Comparison of ENCODE assay signal across 1 cellular context in genomic region chr9:74952281-74953151, GRCh38.
TF ChIP-seq lines count a peak whose summit lies in the region.

A gene with protein sequence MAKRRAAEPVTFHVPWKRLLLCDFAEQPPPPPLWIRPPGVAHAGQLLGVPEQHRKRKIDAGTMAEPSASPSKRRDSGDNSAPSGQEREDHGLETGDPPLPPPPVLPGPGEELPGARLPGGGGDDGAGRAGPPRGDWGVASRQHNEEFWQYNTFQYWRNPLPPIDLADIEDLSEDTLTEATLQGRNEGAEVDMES (minus strand): TSS chr9:74952912. CDS start chr9:74952611, 301 bp downstream.

TF ChIP-seq in HepG2, 621 proteins besides CTCF, POLR2A, EP300 and RAD21 (continued from another document and continues in another):
- TF ChIP-seq, protein P1, sequence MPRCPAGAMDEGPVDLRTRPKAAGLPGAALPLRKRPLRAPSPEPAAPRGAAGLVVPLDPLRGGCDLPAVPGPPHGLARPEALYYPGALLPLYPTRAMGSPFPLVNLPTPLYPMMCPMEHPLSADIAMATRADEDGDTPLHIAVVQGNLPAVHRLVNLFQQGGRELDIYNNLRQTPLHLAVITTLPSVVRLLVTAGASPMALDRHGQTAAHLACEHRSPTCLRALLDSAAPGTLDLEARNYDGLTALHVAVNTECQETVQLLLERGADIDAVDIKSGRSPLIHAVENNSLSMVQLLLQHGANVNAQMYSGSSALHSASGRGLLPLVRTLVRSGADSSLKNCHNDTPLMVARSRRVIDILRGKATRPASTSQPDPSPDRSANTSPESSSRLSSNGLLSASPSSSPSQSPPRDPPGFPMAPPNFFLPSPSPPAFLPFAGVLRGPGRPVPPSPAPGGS (CRISPR knock-in tag; IDR thresholded peaks at IDR 0.05) = peak; percentile 77; the same call in 1 of the 2 replicates
- TF ChIP-seq ZNF501 (CRISPR knock-in tag; IDR thresholded peaks at IDR 0.05) (peak; percentile 90), SRSF4 (IDR thresholded peaks at IDR 0.05; ENCODE audit: low read depth, low read length, poor library complexity, severe bottlenecking) (no peak), ZNF232 (CRISPR knock-in tag; IDR thresholded peaks at IDR 0.05; ENCODE audit: borderline replicate concordance) (no peak), ZNF556 (CRISPR knock-in tag; IDR thresholded peaks at IDR 0.05; ENCODE audit: borderline replicate concordance) (peak; percentile 80; the same call in 1 of the 2 replicates), ZNF777 (CRISPR knock-in tag; IDR thresholded peaks at IDR 0.05) (peak; percentile 78), TARDBP (CRISPR knock-in tag; IDR thresholded peaks at IDR 0.05) (peak; percentile 54), RARG (CRISPR knock-in tag; IDR thresholded peaks at IDR 0.05; ENCODE audit: low read depth) (0 out of 2 replicates have a peak, but pooled peaks have one; percentile 28), POLR2AphosphoS2 (IDR thresholded peaks at IDR 0.05; ENCODE audit: low read depth, low read length) (no peak), GABPB1 (CRISPR knock-in tag; IDR thresholded peaks at IDR 0.05) (peak; percentile 95), ATM (IDR thresholded peaks at IDR 0.05; ENCODE audit: borderline replicate concordance) (no peak), YEATS4 (CRISPR knock-in tag; IDR thresholded peaks at IDR 0.05; ENCODE audit: borderline replicate concordance) (peak; percentile 92; the same call in 1 of the 2 replicates), GATAD2A (CRISPR knock-in tag; IDR thresholded peaks at IDR 0.05) (no peak), ZNF746 (CRISPR knock-in tag; IDR thresholded peaks at IDR 0.05) (peak; percentile 75), ZNF577 (CRISPR knock-in tag; IDR thresholded peaks at IDR 0.05; ENCODE audit: borderline replicate concordance, low read depth) (no peak), ZNF543 (CRISPR knock-in tag; IDR thresholded peaks at IDR 0.05) (peak; percentile 95), RBM39 (IDR thresholded peaks at IDR 0.05; ENCODE audit: low read depth, low read length, poor library complexity, severe bottlenecking) (peak; percentile 52), RBAK (CRISPR knock-in tag; IDR thresholded peaks at IDR 0.05) (no peak), SP4 (CRISPR knock-in tag; IDR thresholded peaks at IDR 0.05) (peak; percentile 65; the same call in 1 of the 2 replicates), ZFP1 (CRISPR knock-in tag; IDR thresholded peaks at IDR 0.05) (no peak), ZBTB14 (CRISPR knock-in tag; IDR thresholded peaks at IDR 0.05) (peak; percentile 97), CCDC6 (CRISPR knock-in tag; IDR thresholded peaks at IDR 0.05) (no peak; the same call in 1 of the 2 replicates), ZNF225 (CRISPR knock-in tag; IDR thresholded peaks at IDR 0.05) (peak; percentile 54), ZNF770 (CRISPR knock-in tag; IDR thresholded peaks at IDR 0.05) (peak; percentile 9; the same call in 1 of the 2 replicates), SIN3B (IDR thresholded peaks at IDR 0.05; ENCODE audit: low read length) (no peak), MYNN (CRISPR knock-in tag; IDR thresholded peaks at IDR 0.05; ENCODE audit: low read depth) (no peak), HDAC2 (CRISPR knock-in tag; IDR thresholded peaks at IDR 0.05) (no peak), ZNF263 (CRISPR knock-in tag; IDR thresholded peaks at IDR 0.05) (peak; percentile 44), NR2F2 (IDR thresholded peaks at IDR 0.05; ENCODE audit: borderline replicate concordance, low read depth) (no peak), NBN (conservative IDR thresholded peaks at IDR 0.05) (no peak), ZNF383 (CRISPR knock-in tag; IDR thresholded peaks at IDR 0.05; ENCODE audit: borderline replicate concordance) (no peak), DNMT3B (CRISPR knock-in tag; conservative IDR thresholded peaks at IDR 0.05) (no peak), ZNF337 (CRISPR knock-in tag; IDR thresholded peaks at IDR 0.05; ENCODE audit: borderline replicate concordance, low read depth) (peak; percentile 64; the same call in 1 of the 2 replicates), ZNF574 (CRISPR knock-in tag; IDR thresholded peaks at IDR 0.05) (peak; percentile 79), PCBP1 (IDR thresholded peaks at IDR 0.05; ENCODE audit: borderline replicate concordance, low read depth, low read length) (no peak), KDM5B (CRISPR knock-in tag; IDR thresholded peaks at IDR 0.05; ENCODE audit: borderline replicate concordance) (peak; percentile 91), TSC22D2 (CRISPR knock-in tag; IDR thresholded peaks at IDR 0.05; ENCODE audit: borderline replicate concordance) (peak; percentile 28; the same call in 1 of the 2 replicates), ZBTB7A (CRISPR knock-in tag; IDR thresholded peaks at IDR 0.05) (peak; percentile 64; the same call in 1 of the 2 replicates), HOXD1 (CRISPR knock-in tag; IDR thresholded peaks at IDR 0.05) (peak; percentile 64; the same call in 1 of the 2 replicates), JUNB (CRISPR knock-in tag; IDR thresholded peaks at IDR 0.05; ENCODE audit: borderline replicate concordance) (no peak), ZFP37 (CRISPR knock-in tag; IDR thresholded peaks at IDR 0.05; ENCODE audit: borderline replicate concordance) (no peak), RFXAP (CRISPR knock-in tag; IDR thresholded peaks at IDR 0.05; ENCODE audit: borderline replicate concordance) (peak; percentile 73; the same call in 1 of the 2 replicates), ARNT (IDR thresholded peaks at IDR 0.05) (no peak), MIER3 (CRISPR knock-in tag; IDR thresholded peaks at IDR 0.05; ENCODE audit: borderline replicate concordance) (no peak)
- TF ChIP-seq, protein P2, sequence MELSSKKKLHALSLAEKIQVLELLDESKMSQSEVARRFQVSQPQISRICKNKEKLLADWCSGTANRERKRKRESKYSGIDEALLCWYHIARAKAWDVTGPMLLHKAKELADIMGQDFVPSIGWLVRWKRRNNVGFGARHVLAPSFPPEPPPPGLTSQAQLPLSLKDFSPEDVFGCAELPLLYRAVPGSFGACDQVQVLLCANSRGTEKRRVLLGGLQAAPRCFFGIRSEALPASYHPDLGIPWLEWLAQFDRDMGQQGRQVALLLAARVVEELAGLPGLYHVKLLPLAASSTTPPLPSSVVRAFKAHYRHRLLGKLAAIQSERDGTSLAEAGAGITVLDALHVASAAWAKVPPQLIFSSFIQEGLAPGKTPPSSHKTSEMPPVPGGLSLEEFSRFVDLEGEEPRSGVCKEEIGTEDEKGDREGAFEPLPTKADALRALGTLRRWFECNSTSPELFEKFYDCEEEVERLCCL (CRISPR knock-in tag; IDR thresholded peaks at IDR 0.05; ENCODE audit: borderline replicate concordance) = 0 out of 2 replicates have a peak, but pooled peaks have one; percentile 55
- TF ChIP-seq, protein P3, sequence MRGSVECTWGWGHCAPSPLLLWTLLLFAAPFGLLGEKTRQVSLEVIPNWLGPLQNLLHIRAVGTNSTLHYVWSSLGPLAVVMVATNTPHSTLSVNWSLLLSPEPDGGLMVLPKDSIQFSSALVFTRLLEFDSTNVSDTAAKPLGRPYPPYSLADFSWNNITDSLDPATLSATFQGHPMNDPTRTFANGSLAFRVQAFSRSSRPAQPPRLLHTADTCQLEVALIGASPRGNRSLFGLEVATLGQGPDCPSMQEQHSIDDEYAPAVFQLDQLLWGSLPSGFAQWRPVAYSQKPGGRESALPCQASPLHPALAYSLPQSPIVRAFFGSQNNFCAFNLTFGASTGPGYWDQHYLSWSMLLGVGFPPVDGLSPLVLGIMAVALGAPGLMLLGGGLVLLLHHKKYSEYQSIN (CRISPR knock-in tag; IDR thresholded peaks at IDR 0.05; ENCODE audit: borderline replicate concordance) = 0 out of 2 replicates have a peak, but pooled peaks have one; percentile 36
- TF ChIP-seq, protein P4, sequence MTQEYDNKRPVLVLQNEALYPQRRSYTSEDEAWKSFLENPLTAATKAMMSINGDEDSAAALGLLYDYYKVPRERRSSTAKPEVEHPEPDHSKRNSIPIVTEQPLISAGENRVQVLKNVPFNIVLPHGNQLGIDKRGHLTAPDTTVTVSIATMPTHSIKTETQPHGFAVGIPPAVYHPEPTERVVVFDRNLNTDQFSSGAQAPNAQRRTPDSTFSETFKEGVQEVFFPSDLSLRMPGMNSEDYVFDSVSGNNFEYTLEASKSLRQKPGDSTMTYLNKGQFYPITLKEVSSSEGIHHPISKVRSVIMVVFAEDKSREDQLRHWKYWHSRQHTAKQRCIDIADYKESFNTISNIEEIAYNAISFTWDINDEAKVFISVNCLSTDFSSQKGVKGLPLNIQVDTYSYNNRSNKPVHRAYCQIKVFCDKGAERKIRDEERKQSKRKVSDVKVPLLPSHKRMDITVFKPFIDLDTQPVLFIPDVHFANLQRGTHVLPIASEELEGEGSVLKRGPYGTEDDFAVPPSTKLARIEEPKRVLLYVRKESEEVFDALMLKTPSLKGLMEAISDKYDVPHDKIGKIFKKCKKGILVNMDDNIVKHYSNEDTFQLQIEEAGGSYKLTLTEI (CRISPR knock-in tag; conservative IDR thresholded peaks at IDR 0.05) = no peak
- TF ChIP-seq, protein P5, sequence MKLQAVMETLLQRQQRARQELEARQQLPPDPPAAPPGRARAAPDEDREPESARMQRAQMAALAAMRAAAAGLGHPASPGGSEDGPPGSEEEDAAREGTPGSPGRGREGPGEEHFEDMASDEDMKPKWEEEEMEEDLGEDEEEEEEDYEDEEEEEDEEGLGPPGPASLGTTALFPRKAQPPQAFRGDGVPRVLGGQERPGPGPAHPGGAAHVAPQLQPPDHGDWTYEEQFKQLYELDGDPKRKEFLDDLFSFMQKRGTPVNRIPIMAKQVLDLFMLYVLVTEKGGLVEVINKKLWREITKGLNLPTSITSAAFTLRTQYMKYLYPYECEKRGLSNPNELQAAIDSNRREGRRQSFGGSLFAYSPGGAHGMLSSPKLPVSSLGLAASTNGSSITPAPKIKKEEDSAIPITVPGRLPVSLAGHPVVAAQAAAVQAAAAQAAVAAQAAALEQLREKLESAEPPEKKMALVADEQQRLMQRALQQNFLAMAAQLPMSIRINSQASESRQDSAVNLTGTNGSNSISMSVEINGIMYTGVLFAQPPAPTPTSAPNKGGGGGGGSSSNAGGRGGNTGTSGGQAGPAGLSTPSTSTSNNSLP (IDR thresholded peaks at IDR 0.05; ENCODE audit: low read depth, low read length) = no peak
- TF ChIP-seq, protein P6, sequence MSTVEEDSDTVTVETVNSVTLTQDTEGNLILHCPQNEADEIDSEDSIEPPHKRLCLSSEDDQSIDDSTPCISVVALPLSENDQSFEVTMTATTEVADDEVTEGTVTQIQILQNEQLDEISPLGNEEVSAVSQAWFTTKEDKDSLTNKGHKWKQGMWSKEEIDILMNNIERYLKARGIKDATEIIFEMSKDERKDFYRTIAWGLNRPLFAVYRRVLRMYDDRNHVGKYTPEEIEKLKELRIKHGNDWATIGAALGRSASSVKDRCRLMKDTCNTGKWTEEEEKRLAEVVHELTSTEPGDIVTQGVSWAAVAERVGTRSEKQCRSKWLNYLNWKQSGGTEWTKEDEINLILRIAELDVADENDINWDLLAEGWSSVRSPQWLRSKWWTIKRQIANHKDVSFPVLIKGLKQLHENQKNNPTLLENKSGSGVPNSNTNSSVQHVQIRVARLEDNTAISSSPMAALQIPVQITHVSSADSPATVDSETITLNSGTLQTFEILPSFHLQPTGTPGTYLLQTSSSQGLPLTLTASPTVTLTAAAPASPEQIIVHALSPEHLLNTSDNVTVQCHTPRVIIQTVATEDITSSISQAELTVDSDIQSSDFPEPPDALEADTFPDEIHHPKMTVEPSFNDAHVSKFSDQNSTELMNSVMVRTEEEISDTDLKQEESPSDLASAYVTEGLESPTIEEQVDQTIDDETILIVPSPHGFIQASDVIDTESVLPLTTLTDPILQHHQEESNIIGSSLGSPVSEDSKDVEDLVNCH (CRISPR knock-in tag; IDR thresholded peaks at IDR 0.05) = peak; percentile 76; the same call in 1 of the 2 replicates
- TF ChIP-seq, protein P7, sequence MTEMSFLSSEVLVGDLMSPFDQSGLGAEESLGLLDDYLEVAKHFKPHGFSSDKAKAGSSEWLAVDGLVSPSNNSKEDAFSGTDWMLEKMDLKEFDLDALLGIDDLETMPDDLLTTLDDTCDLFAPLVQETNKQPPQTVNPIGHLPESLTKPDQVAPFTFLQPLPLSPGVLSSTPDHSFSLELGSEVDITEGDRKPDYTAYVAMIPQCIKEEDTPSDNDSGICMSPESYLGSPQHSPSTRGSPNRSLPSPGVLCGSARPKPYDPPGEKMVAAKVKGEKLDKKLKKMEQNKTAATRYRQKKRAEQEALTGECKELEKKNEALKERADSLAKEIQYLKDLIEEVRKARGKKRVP (CRISPR knock-in tag; IDR thresholded peaks at IDR 0.05) = no peak; a peak in 1 of 4 replicates
